ENCODE assay signal across 12 cellular contexts in the genomic region with DNA sequence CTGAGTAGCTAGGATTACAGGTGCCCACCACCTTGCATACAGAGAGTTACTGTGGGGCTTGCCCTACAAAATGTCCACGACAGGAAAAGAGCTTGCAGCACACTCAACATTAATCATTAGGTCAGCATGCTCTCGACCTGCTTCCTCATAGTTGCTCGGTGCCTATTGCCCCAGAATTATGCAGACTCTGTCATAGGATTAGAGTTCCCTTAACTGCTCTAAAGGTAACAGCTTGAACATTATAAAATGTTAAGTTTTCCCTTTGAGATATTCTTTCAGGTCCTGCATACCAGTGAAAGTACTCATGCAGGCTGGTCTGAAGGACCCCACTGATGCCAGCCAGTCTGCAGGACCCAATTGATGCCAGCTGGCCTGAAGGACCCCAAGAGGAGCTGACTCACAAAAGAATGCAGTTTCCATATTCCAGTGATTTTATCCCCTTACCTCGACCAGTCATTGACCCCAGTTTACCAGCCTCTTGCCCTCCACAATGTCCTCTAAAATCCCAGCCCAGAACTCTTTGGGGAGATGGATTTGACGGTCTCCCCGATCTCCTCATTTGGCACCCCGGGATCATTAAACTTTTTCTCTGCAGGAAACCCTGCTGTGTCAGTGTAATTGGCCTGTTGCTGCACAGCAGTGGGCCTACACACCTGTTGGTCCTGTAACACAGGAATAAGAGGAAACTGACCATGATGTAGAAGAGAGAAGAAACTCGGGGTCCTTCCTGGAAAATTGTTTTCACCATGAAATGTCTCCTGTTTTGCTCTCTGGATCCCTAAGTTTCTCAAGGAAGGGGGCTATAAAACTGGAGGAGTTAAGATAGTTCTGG. TPM values are rescaled to one million over a fixed set of nuclear protein-coding genes. Genes with fewer than 3 reads are reported as not detected.
DNase-seq lines count a peak whose midpoint lies in the region; ATAC-seq, FAIRE-seq and TF ChIP-seq lines count a peak whose summit lies in the region.
"Had no signal": no experiment of that assay in that cellular context is flagged by ENCODE, and none has a peak within 500 bp of the region (broad histone marks: within the 10 kb centered on the region; RNA-seq: fewer than 3 reads in every experiment).

No MANE protein-coding gene starts in this region.

- no peaks in the 10 kb centered on the region for H3K27me3 ChIP-seq in right atrium auricular region

- peak overlapping the region in 1 of 2 donors; percentile 3 for H3K27ac ChIP-seq in right atrium auricular region

- POLR2A ChIA-PET in activated CD4-positive, alpha-beta memory T cell treated with anti-CD3 and anti-CD28 coated beads for 36 hours (lab: Charles Lee) = interaction anchor here (0.6 kb wide), 1 partner anchor 14 kb away, joined by 4 read pairs; no protein-coding TSS in a partner anchor

- peaks cover 69% of the 10 kb centered on the region for H3K4me1 Mint-ChIP-seq in activated CD4-positive, alpha-beta memory T cell treated with anti-CD3 and anti-CD28 coated beads for 36 hours (ENCODE audit: low read depth)

- no peaks in the 10 kb centered on the region for H3K9me3 Mint-ChIP-seq in activated CD4-positive, alpha-beta memory T cell treated with anti-CD3 and anti-CD28 coated beads for 36 hours

- peaks cover 0 to 26% of the 10 kb centered on the region in 2 donors for H3K4me1 ChIP-seq in right atrium auricular region

- no peaks in the 10 kb centered on the region for H3K36me3 ChIP-seq in right atrium auricular region
- H3K36me3 ChIP-seq: MG63 had no signal

- intact Hi-C loops in left ventricle myocardium superior (cut with micrococcal nuclease) = no loop called here
- intact Hi-C loops in activated CD4-positive, alpha-beta memory T cell treated with anti-CD3 and anti-CD28 coated beads for 36 hours (cut with micrococcal nuclease) = no loop called here

- no peak for ATAC-seq in left ventricle myocardium superior

- peak overlapping the region; percentile 49 for H3K27ac Mint-ChIP-seq in activated CD4-positive, alpha-beta memory T cell treated with anti-CD3 and anti-CD28 coated beads for 36 hours

- TF ChIP-seq CTCF in right atrium auricular region (IDR thresholded peaks at IDR 0.05) = no peak

- no peaks in the 10 kb centered on the region for H3K27me3 Mint-ChIP-seq in activated CD4-positive, alpha-beta memory T cell treated with anti-CD3 and anti-CD28 coated beads for 36 hours

- no peak overlapping the region for H3K4me3 ChIP-seq in right atrium auricular region
- H3K4me3 ChIP-seq: MG63 had no signal

- no peaks in the 10 kb centered on the region for H3K9me3 ChIP-seq in right atrium auricular region

- H3K4me3 Mint-ChIP-seq in activated CD4-positive, alpha-beta memory T cell treated with anti-CD3 and anti-CD28 coated beads for 36 hours = no peak overlapping the region

- FAIRE-seq in urothelium cell line (lab: Jason Lieb, UNC) = no peak
- FAIRE-seq: GM12891 had no signal

- DNase-seq in right atrium auricular region (ENCODE audit: low spot score) = peak; percentile 57
- no peak for DNase-seq in left ventricle myocardium superior
- no peak for DNase-seq in activated CD4-positive, alpha-beta memory T cell treated with anti-CD3 and anti-CD28 coated beads for 36 hours
- peak; percentile 78 for DNase-seq in kidney tubule cell (ENCODE audit: low spot score)
- DNase-seq in urothelium cell line (ENCODE audit: low spot score) = peak; percentile 2
- no peak for DNase-seq in NCI-H446 treated with DMSO at 0.1 percent for 48 hours (lab: John Stamatoyannopoulos, UW)
- no peak for DNase-seq in activated gamma-delta T cell treated with Interleukin-2 at 50 U/mL for 16 hours
- DNase-seq in NCI-H1105 treated with DMSO at 0.1 percent for 48 hours (lab: John Stamatoyannopoulos, UW) = no peak
- DNase-seq: kidney glomerular epithelial cell, MG63 had no signal

- CTCF ChIA-PET in activated CD4-positive, alpha-beta memory T cell treated with anti-CD3 and anti-CD28 coated beads for 36 hours (lab: Charles Lee) = interaction anchor here (0.5 to 1.7 kb wide), 4 partner anchors 11 to 123 kb away, joined by 3 to 5 read pairs (median 4); partner anchors contain the start of gene ICAM2

- H3K36me3 Mint-ChIP-seq in activated CD4-positive, alpha-beta memory T cell treated with anti-CD3 and anti-CD28 coated beads for 36 hours = peaks cover 16% of the 10 kb centered on the region

RNA-seq across cellular contexts. Expression of gene ICAM2, which starts 10.6 kb away (rescaled TPM):
- total RNA-seq in right atrium auricular region (100 to 1,000 TPM in 1 of 2 donors, 10 to 100 TPM in 1; 74.6 to 109 TPM), left ventricle myocardium superior (30.6 TPM)
- total RNA-seq in activated CD4-positive, alpha-beta memory T cell treated with anti-CD3 and anti-CD28 coated beads for 36 hours = 10 to 100 TPM; 65.0 to 66.7 TPM

RNA-seq across cellular contexts. Expression of gene PRR29, which starts 11.6 kb away (rescaled TPM):
- under 1 TPM in 1 of 2 donors, not detected in 1; 0.08 TPM for total RNA-seq in right atrium auricular region
- 0.20 TPM for total RNA-seq in left ventricle myocardium superior
- total RNA-seq in activated CD4-positive, alpha-beta memory T cell treated with anti-CD3 and anti-CD28 coated beads for 36 hours = 1 to 10 TPM; 2.0 to 3.4 TPM

RNA-seq across cellular contexts. Expression of gene SCN4A, which starts 37.1 kb away (rescaled TPM):
- total RNA-seq in right atrium auricular region (1 to 10 TPM in 1 of 2 donors, under 1 TPM in 1; 0.74 to 2.5 TPM), left ventricle myocardium superior (0.32 TPM)
- total RNA-seq in activated CD4-positive, alpha-beta memory T cell treated with anti-CD3 and anti-CD28 coated beads for 36 hours = under 1 TPM; 0.33 to 0.75 TPM
- total RNA-seq: epithelial cell of proximal tubule had no signal

Comparison
In these comparisons a context has a peak if more than half of its experiments do, and no peak if none do; other contexts are left out.
1. DNase-seq: peak in right atrium auricular region (single experiment), kidney tubule cell (single experiment) and urothelium cell line (single experiment); none in left ventricle myocardium superior (single experiment), activated CD4-positive, alpha-beta memory T cell treated with anti-CD3 and anti-CD28 coated beads for 36 hours (single experiment), NCI-H446 treated with DMSO at 0.1 percent for 48 hours (single experiment), activated gamma-delta T cell treated with Interleukin-2 at 50 U/mL for 16 hours (single experiment) and NCI-H1105 treated with DMSO at 0.1 percent for 48 hours (single experiment).